ENCODE assay signal across 15 cellular contexts in the genomic region with DNA sequence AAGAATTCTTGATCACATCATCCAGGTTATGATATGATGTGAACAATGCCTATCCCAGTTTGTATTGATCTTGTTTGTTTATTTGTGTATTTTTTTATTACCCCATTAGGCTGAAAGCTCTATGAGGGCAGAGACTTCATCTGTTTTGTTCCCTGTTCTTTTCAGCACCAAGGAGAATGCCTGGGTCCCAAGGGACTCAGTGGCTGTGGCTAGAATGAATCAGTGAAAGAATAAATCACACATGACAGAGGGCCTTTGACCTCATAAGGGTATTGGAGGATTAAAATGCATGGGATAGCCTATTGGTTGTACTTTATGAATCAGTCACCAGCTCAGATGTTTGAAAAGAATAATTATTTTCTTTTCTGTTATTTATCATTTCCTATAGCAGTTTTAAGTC.
"Had no signal": no experiment of that assay in that cellular context is flagged by ENCODE, and none has a peak within 500 bp of the region (broad histone marks: within the 10 kb centered on the region; RNA-seq: fewer than 3 reads in every experiment).

No MANE protein-coding gene starts in this region.

- H3K27me3 ChIP-seq: breast epithelium, gastrocnemius medialis, heart right ventricle, neural progenitor cell, pancreas, testis, upper lobe of right lung had no signal

- H3K36me3 ChIP-seq: breast epithelium, gastrocnemius medialis, heart right ventricle, neural progenitor cell, pancreas, upper lobe of right lung had no signal

- ATAC-seq: esophagus mucosa, gastrocnemius medialis, heart right ventricle, left ventricle myocardium superior, pancreas, upper lobe of right lung had no signal

- H3K27ac ChIP-seq: breast epithelium, gastrocnemius medialis, heart right ventricle, neural progenitor cell, pancreas, testis, upper lobe of right lung had no signal

- DNase-seq: activated effector memory CD4-positive, alpha-beta T cell treated with anti-CD3 and anti-CD28 coated beads, Interleukin-2, amount 50 U/mL, for 16 hours; activated naive CD8-positive, alpha-beta T cell treated with anti-CD3 and anti-CD28 coated beads for 36 hours; activated T-cell treated with anti-CD3 and anti-CD28 coated beads, Interleukin-2, amount 50 U/mL, for 24 hours; gastrocnemius medialis; heart right ventricle; kidney; left ventricle myocardium superior; pancreas; stimulated activated CD4-positive, alpha-beta T cell treated with anti-CD3 and anti-CD28 coated beads, Interleukin-4, amount 100 ng/mL, for 1 hour; stimulated activated CD8-positive, alpha-beta memory T cell treated with anti-CD3 and anti-CD28 coated beads, Interleukin-4, amount 100 ng/mL, for 48 hours; testis; upper lobe of right lung had no signal

- H3K9me3 ChIP-seq: breast epithelium, gastrocnemius medialis, pancreas, testis, upper lobe of right lung had no signal

- H3K4me3 ChIP-seq: breast epithelium, gastrocnemius medialis, heart right ventricle, neural progenitor cell, pancreas, testis, upper lobe of right lung had no signal

- H3K4me1 ChIP-seq: breast epithelium, gastrocnemius medialis, neural progenitor cell, pancreas, testis, upper lobe of right lung had no signal
